ENCODE assay signal across 9 cellular contexts in the genomic region with DNA sequence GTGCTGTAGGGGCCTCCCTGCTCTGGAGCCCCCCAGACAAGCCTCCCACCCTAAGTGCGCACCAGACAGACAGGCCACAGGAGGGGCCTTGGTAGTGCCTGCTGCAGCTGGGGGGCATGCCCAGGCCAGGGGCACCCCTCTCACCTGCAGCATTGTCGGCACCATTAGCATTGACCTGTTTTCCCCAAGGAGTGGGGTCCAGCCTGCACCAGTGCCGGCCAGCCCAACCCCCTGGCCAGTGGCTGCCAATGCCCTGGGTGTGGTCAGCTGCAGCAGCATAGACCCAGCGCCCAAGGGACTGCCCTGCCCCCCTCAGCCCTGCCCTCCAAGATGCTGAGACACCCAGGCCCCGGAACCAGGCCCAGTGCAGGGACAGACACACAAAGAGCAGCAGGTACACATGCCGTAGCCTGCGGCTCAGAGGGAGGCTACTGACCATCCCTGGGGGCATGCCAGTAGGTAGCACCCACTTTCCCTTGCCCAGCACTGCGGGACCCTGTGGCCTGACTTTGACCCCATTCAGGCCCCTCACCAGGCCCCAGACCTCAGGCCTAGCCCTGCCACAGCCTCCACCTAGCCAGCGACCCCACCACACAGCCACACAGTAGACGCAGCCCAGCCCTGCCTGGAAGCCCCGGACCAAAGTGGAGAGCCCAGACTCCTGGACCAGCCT. TPM values are rescaled to one million over a fixed set of nuclear protein-coding genes. Genes with fewer than 3 reads are reported as not detected.
DNase-seq lines count a peak whose midpoint lies in the region; ATAC-seq, FAIRE-seq and TF ChIP-seq lines count a peak whose summit lies in the region.
"Had no signal": no experiment of that assay in that cellular context is flagged by ENCODE, and none has a peak within 500 bp of the region (broad histone marks: within the 10 kb centered on the region; RNA-seq: fewer than 3 reads in every experiment).

No MANE protein-coding gene starts in this region.

- H3K27ac Mint-ChIP-seq in IgD-negative memory B cell (no peak overlapping the region), brain (peak overlapping the region in 1 of 5 experiments; percentile 48)

- no peaks in the 10 kb centered on the region for H3K9me3 Mint-ChIP-seq in IgD-negative memory B cell
- H3K9me3 Mint-ChIP-seq in brain: no peaks in the 10 kb centered on the region

- peak; percentile 83 for DNase-seq in kidney
- no peak for DNase-seq in HT-29 (ENCODE audit: low spot score)

- H3K4me1 Mint-ChIP-seq in IgD-negative memory B cell (peaks cover 0 to 7% (median 5%) of the 10 kb centered on the region in 3 donors), brain (peaks cover 52% of the 10 kb centered on the region)

- peak overlapping the region in 1 of 2 donors; percentile 55 for H3K4me3 ChIP-seq in kidney (ENCODE audit: low read length in 2 of 2)
- H3K4me3 ChIP-seq in stomach smooth muscle (ENCODE audit: low read length in 2 of 2): peak overlapping the region; percentile 75 to 79

- H3K27me3 ChIP-seq in stomach smooth muscle (ENCODE audit: control insufficient read depth in 1 of 2, insufficient read depth in 2 of 2, low read length in 2 of 2): no peaks in the 10 kb centered on the region

- no peaks in the 10 kb centered on the region for H3K9me3 ChIP-seq in kidney (ENCODE audit: control insufficient read depth in 1 of 2, low read length in 2 of 2)
- no peaks in the 10 kb centered on the region for H3K9me3 ChIP-seq in stomach smooth muscle (ENCODE audit: control insufficient read depth in 2 of 2, low read length in 2 of 2)

- H3K4me3 Mint-ChIP-seq in IgD-negative memory B cell (peak overlapping the region in 3 of 4 donors; percentile 75 to 89 (median 77)), brain (peak overlapping the region; percentile 92 to 94 (median 93))

- H3K9ac ChIP-seq in kidney (ENCODE audit: low read length in 2 of 2) (peak overlapping the region in 1 of 2 donors; percentile 34), stomach smooth muscle (ENCODE audit: low read length in 2 of 2) (peak overlapping the region; percentile 60 to 70)

- no peak for FAIRE-seq in kidney (lab: Jason Lieb, UNC)
- FAIRE-seq: GM19239 had no signal

- H3K27me3 Mint-ChIP-seq in IgD-negative memory B cell (peaks cover 15% of the 10 kb centered on the region), brain (no peaks in the 10 kb centered on the region)

- H3K36me3 Mint-ChIP-seq in IgD-negative memory B cell (no peaks in the 10 kb centered on the region), brain (no peaks in the 10 kb centered on the region)

- H3K36me3 ChIP-seq in kidney (ENCODE audit: control insufficient read depth in 1 of 2, insufficient read depth in 2 of 2, low read length in 2 of 2): no peaks in the 10 kb centered on the region
- no peaks in the 10 kb centered on the region for H3K36me3 ChIP-seq in stomach smooth muscle (ENCODE audit: control insufficient read depth in 2 of 2, insufficient read depth in 2 of 2, low read length in 2 of 2)

- H3K4me1 ChIP-seq in kidney (ENCODE audit: control insufficient read depth in 1 of 2, insufficient read depth in 1 of 2, low read depth in 1 of 2, low read length in 2 of 2) (peaks cover 5 to 33% of the 10 kb centered on the region in 2 donors), stomach smooth muscle (ENCODE audit: control insufficient read depth, insufficient read depth, low read length) (peaks cover 77% of the 10 kb centered on the region)

- H3K27ac ChIP-seq in kidney (ENCODE audit: low read depth in 2 of 2, low read length in 2 of 2) (no peak overlapping the region), stomach smooth muscle (ENCODE audit: low read length) (peak overlapping the region; percentile 46)

- ATAC-seq in GM18519 (IDR thresholded peaks at IDR 0.05; ENCODE audit: low FRiP score, unreplicated experiment) (no peak), HG03342 (IDR thresholded peaks at IDR 0.05; ENCODE audit: unreplicated experiment) (no peak)

- intact Hi-C loops in kidney (cut with DNase I): loop anchor here (10.0 kb wide), 1 partner anchor 68 kb away; no protein-coding TSS in a partner anchor

- no peak for TF ChIP-seq CTCF in brain (conservative IDR thresholded peaks at IDR 0.05)
- no peak for TF ChIP-seq CTCF in kidney (IDR thresholded peaks at IDR 0.05; ENCODE audit: borderline replicate concordance, extremely low read depth, insufficient read depth)

RNA-seq across cellular contexts. Expression of a gene that starts 1.0 kb away (rescaled TPM):
- 0.68 TPM for polyA plus RNA-seq in IgD-negative memory B cell
- polyA plus RNA-seq in brain (ENCODE audit: insufficient read depth, low read depth, low replicate concordance): 6.6 TPM
- 72.0 TPM for total RNA-seq in kidney
- 1.1 TPM for polyA plus RNA-seq in kidney (ENCODE audit: insufficient read depth, low read depth, low replicate concordance)
- 1.5 and 1.6 TPM in 2 replicates for total RNA-seq in HT-29 (2014; rRNA removed; shearing (Covaris generic))

RNA-seq across cellular contexts. Expression of a gene that starts 8.4 kb away (rescaled TPM):
- polyA plus RNA-seq in IgD-negative memory B cell: 1.3 TPM
- 15.8 TPM for polyA plus RNA-seq in brain (ENCODE audit: insufficient read depth, low read depth, low replicate concordance)
- 22.6 TPM for total RNA-seq in kidney
- polyA plus RNA-seq in kidney (ENCODE audit: insufficient read depth, low read depth, low replicate concordance): 13.2 TPM
- 9.8 and 11.6 TPM in 2 replicates for total RNA-seq in HT-29 (2014; rRNA removed; shearing (Covaris generic))

RNA-seq across cellular contexts. Expression of a gene that starts 43.7 kb away (rescaled TPM):
- polyA plus RNA-seq in IgD-negative memory B cell: 11.4 TPM
- 35.8 TPM for polyA plus RNA-seq in brain (ENCODE audit: insufficient read depth, low read depth, low replicate concordance)
- 6.3 TPM for total RNA-seq in kidney
- polyA plus RNA-seq in kidney (ENCODE audit: insufficient read depth, low read depth, low replicate concordance): 4.1 TPM
- 45.4 and 45.7 TPM in 2 replicates for total RNA-seq in HT-29 (2014; rRNA removed; shearing (Covaris generic))

RNA-seq across cellular contexts. Expression of a gene that starts 52.5 kb away (rescaled TPM):
- polyA plus RNA-seq in IgD-negative memory B cell (103 TPM), brain (ENCODE audit: insufficient read depth, low read depth, low replicate concordance) (6.0 TPM), kidney (ENCODE audit: insufficient read depth, low read depth, low replicate concordance) (not detected)
- total RNA-seq in kidney: 3.2 TPM
- total RNA-seq in HT-29 (2014; rRNA removed; shearing (Covaris generic)): not detected in 2 replicates
- total RNA-seq: M059J had no signal
